Comparison of ENCODE assay signal across 1 cellular context in genomic region chr1:212585210-212585609, GRCh38.
TF ChIP-seq lines count a peak whose summit lies in the region.

No MANE protein-coding gene starts in this region.

TF ChIP-seq in IMR-90, 13 proteins besides CTCF, POLR2A, EP300 and RAD21:
- TF ChIP-seq BHLHE40 (IDR thresholded peaks at IDR 0.05; ENCODE audit: low read depth, low read length) = no peak
- TF ChIP-seq NFE2L2 (IDR thresholded peaks at IDR 0.05; ENCODE audit: low read depth, low read length) = no peak
- no peak for TF ChIP-seq MAFK (IDR thresholded peaks at IDR 0.05; ENCODE audit: low read depth, low read length)
- no peak for TF ChIP-seq CEBPB (IDR thresholded peaks at IDR 0.05; ENCODE audit: low read depth, low read length)
- no peak for TF ChIP-seq RFX5 (IDR thresholded peaks at IDR 0.05; ENCODE audit: low read depth, low read length)
- TF ChIP-seq MXI1 (IDR thresholded peaks at IDR 0.05; ENCODE audit: borderline replicate concordance, low read depth, low read length) = no peak
- no peak for TF ChIP-seq RCOR1 (IDR thresholded peaks at IDR 0.05; ENCODE audit: insufficient replicate concordance, low read length)
- TF ChIP-seq USF2 (IDR thresholded peaks at IDR 0.05; ENCODE audit: low read depth, low read length) = no peak
- TF ChIP-seq SMC3 (IDR thresholded peaks at IDR 0.05; ENCODE audit: low read depth, low read length) = no peak
- TF ChIP-seq MAZ (IDR thresholded peaks at IDR 0.05; ENCODE audit: borderline replicate concordance, low read depth, low read length) = no peak
- TF ChIP-seq, protein P1, sequence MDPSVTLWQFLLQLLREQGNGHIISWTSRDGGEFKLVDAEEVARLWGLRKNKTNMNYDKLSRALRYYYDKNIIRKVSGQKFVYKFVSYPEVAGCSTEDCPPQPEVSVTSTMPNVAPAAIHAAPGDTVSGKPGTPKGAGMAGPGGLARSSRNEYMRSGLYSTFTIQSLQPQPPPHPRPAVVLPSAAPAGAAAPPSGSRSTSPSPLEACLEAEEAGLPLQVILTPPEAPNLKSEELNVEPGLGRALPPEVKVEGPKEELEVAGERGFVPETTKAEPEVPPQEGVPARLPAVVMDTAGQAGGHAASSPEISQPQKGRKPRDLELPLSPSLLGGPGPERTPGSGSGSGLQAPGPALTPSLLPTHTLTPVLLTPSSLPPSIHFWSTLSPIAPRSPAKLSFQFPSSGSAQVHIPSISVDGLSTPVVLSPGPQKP (IDR thresholded peaks at IDR 0.05; ENCODE audit: borderline replicate concordance, low read depth, low read length) = no peak
- no peak for TF ChIP-seq FOS (IDR thresholded peaks at IDR 0.05; ENCODE audit: low read depth, low read length)
- TF ChIP-seq CHD1 (IDR thresholded peaks at IDR 0.05; ENCODE audit: low read depth, low read length) = no peak
TF ChIP-seq in IMR-90: peak in this region for 0.
